17 cellular contexts compared by ENCODE assay signal in the genomic region with DNA sequence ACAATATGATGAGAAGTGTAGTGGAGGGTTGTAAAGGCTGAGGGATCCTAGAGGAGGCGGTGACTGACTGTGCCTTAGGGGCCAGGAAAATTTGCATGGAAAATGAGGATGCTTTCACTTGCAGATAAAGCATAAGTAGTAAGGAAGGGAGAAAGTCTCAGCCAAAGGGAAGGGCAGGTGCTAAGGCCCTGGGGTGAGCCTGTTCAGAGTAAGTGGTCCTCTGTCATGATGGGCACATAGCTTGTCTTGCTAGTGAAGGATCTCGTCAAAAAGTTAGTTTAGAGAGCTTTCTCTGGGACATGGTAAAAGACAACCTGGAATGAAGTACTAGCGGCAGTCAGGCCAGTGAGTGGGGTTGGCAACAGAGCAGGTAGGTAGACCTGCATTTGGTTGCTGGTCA.
DNase-seq lines count a peak whose midpoint lies in the region; ATAC-seq, FAIRE-seq and TF ChIP-seq lines count a peak whose summit lies in the region.
"Had no signal": no experiment of that assay in that cellular context is flagged by ENCODE, and none has a peak within 500 bp of the region (broad histone marks: within the 10 kb centered on the region; RNA-seq: fewer than 3 reads in every experiment).

No MANE protein-coding gene starts in this region.

- no peak for TF ChIP-seq CTCF in BE2C (IDR thresholded peaks at IDR 0.05; ENCODE audit: low read depth, low read length)
- no peak for TF ChIP-seq CTCF in brain (conservative IDR thresholded peaks at IDR 0.05)
- no peak for TF ChIP-seq CTCF in nephron (IDR thresholded peaks at IDR 0.05; ENCODE audit: unreplicated experiment in 3 of 3)
- no peak for TF ChIP-seq CTCF in HepG2 (CRISPR knock-in tag; IDR thresholded peaks at IDR 0.05)
- no peak for TF ChIP-seq CTCF in body of pancreas (IDR thresholded peaks at IDR 0.05)

- 77% methylated on average over 3 of the region's 3 CpGs for WGBS in HepG2 (ENCODE audit: low lambda C conversion rate)
- 59 to 61% methylated on average over 3 of the region's 3 CpGs for WGBS in body of pancreas, 2 donors

- H3K79me2 ChIP-seq in HepG2 (ENCODE audit: insufficient read depth, low read length) = no peaks in the 10 kb centered on the region

- DNase-seq in BE2C (no peak), HepG2 (ENCODE audit: low spot score) (no peak), H4 (ENCODE audit: low spot score) (no peak), body of pancreas (no peak)
- DNase-seq: amniotic stem cell; CD4-positive, CD25-positive, alpha-beta regulatory T cell; dermis blood vessel endothelial cell; Karpas-422; left lung; naive thymus-derived CD8-positive, alpha-beta T cell; NCI-H187 treated with DMSO at 0.1 percent for 48 hours; sigmoid colon; stimulated activated CD4-positive, alpha-beta T cell treated with anti-CD3 and anti-CD28 coated beads, Interleukin-15, amount 100 ng/mL, for 24 hours; T-helper 2 cell had no signal

- in situ Hi-C loops in HepG2 (cut with HindIII; ENCODE audit: extremely low pct_ligation_motif_present, low pct_unique_long_range_greater_than_20kb) = loop anchor here (5.0 kb wide), 1 partner anchor 76 kb away; the partner anchor contains the start of gene CPLX2

- H3K27me3 Mint-ChIP-seq in brain (peaks cover 4% of the 10 kb centered on the region), nephron (ENCODE audit: low read depth) (peaks cover 57% of the 10 kb centered on the region)

- H3K9me3 ChIP-seq in BE2C (no peaks in the 10 kb centered on the region), HUES48 (ENCODE audit: control insufficient read depth, insufficient read depth, low read length) (no peaks in the 10 kb centered on the region), HepG2 (ENCODE audit: low read length) (no peaks in the 10 kb centered on the region), body of pancreas (no peaks in the 10 kb centered on the region)
- H3K9me3 ChIP-seq: left lung, sigmoid colon had no signal

- H3K4me3 ChIP-seq in BE2C (ENCODE audit: low read depth, low read length) (peak overlapping the region; percentile 76), HUES48 (ENCODE audit: low read depth, low read length) (peak overlapping the region; percentile 78), HepG2 (replicated peaks in 1 of 3; ENCODE audit: insufficient read depth in 1 of 3, low read depth in 2 of 3, low read length in 3 of 3) (no peak overlapping the region), body of pancreas (no peak overlapping the region)
- H3K4me3 ChIP-seq: left lung, sigmoid colon had no signal

- POLR2A ChIA-PET in HepG2 (lab: Yijun Ruan, JAX) = no interaction called here

- H3K27ac Mint-ChIP-seq in brain (peak overlapping the region; percentile 46 to 96 (median 73)), nephron (no peak overlapping the region)
- H3K27ac Mint-ChIP-seq: CD4-positive, CD25-positive, alpha-beta regulatory T cell had no signal

- TF ChIP-seq POLR2A in HepG2 (IDR thresholded peaks at IDR 0.05; ENCODE audit: insufficient read depth in 1 of 2, low read depth in 2 of 2, low read length in 2 of 2) (no peak), body of pancreas (IDR thresholded peaks at IDR 0.05) (no peak)

- H3K9ac ChIP-seq in HUES48 (ENCODE audit: low read depth, low read length) (no peak overlapping the region), HepG2 (ENCODE audit: insufficient read depth, low read depth, low read length) (no peak overlapping the region)

- H3K27me3 ChIP-seq in BE2C = no peaks in the 10 kb centered on the region
- H3K27me3 ChIP-seq in HUES48 (ENCODE audit: control insufficient read depth, insufficient read depth, low read length) = peaks cover 36% of the 10 kb centered on the region
- peaks cover 0 to 7% of the 10 kb centered on the region in 2 experiments; a peak in 1 of 5 replicates for H3K27me3 ChIP-seq in HepG2 (ENCODE audit: control insufficient read depth in 1 of 2, insufficient read depth in 2 of 2, low read length in 2 of 2)
- no peaks in the 10 kb centered on the region for H3K27me3 ChIP-seq in body of pancreas

- no peak overlapping the region for H3K27ac ChIP-seq in HUES48 (ENCODE audit: low read depth, low read length)
- no peak overlapping the region for H3K27ac ChIP-seq in HepG2 (ENCODE audit: extremely low read length, insufficient read depth, low read length)
- no peak overlapping the region for H3K27ac ChIP-seq in body of pancreas
- H3K27ac ChIP-seq: left lung, sigmoid colon had no signal

- peak overlapping the region; percentile 70 to 91 (median 84) for H3K4me3 Mint-ChIP-seq in brain
- peak overlapping the region; percentile 4 to 51 (median 38) for H3K4me3 Mint-ChIP-seq in nephron

- H3K36me3 Mint-ChIP-seq in brain (no peaks in the 10 kb centered on the region), nephron (ENCODE audit: low read depth) (no peaks in the 10 kb centered on the region)

- H3K36me3 ChIP-seq in BE2C = no peaks in the 10 kb centered on the region
- no peaks in the 10 kb centered on the region for H3K36me3 ChIP-seq in HUES48 (ENCODE audit: control insufficient read depth, insufficient read depth, low read length)
- no peaks in the 10 kb centered on the region for H3K36me3 ChIP-seq in HepG2 (replicated peaks in 1 of 2; ENCODE audit: control insufficient read depth in 1 of 2, insufficient read depth in 2 of 2, low read length in 2 of 2)
- H3K36me3 ChIP-seq in body of pancreas (replicated peaks in 1 of 2; ENCODE audit: insufficient read depth in 1 of 2, low read depth in 2 of 2) = no peaks in the 10 kb centered on the region
- H3K36me3 ChIP-seq: left lung, sigmoid colon had no signal

- ATAC-seq in HepG2 (no peak), body of pancreas (no peak)

- H3K4me1 ChIP-seq in BE2C (peaks cover 20% of the 10 kb centered on the region), HUES48 (ENCODE audit: control insufficient read depth, insufficient read depth, low read length) (peaks cover 12% of the 10 kb centered on the region), HepG2 (ENCODE audit: insufficient read depth, low read length) (peaks cover 18% of the 10 kb centered on the region), body of pancreas (peaks cover 17% of the 10 kb centered on the region)

- H3K4me1 Mint-ChIP-seq in brain (peaks cover 41% of the 10 kb centered on the region), nephron (no peaks in the 10 kb centered on the region)

- CTCF ChIA-PET in HepG2 (lab: Yijun Ruan, JAX; ENCODE audit: low intra/inter-chr PET ratio, low total read pairs) = no interaction called here

- no TSS peak for BruUV-seq in HepG2 (replicated peaks; lab: Mats Ljungman, UMichigan)

- FAIRE-seq in HepG2 (lab: Jason Lieb, UNC) = no peak

- no peak for TF ChIP-seq RAD21 in HepG2 (CRISPR knock-in tag; IDR thresholded peaks at IDR 0.05)

- H4K20me1 ChIP-seq in HepG2 (ENCODE audit: insufficient read depth, low read length) = no peaks in the 10 kb centered on the region

- H2AFZ ChIP-seq in HepG2 (ENCODE audit: low read length) = no peak overlapping the region

- H3K4me2 ChIP-seq in HepG2 (ENCODE audit: low read depth, low read length) = no peak overlapping the region; the same call in 1 of the 2 replicates

- H3K9me3 Mint-ChIP-seq in brain = peaks cover 0 to 3% (median 2%) of the 10 kb centered on the region in 5 experiments
- no peaks in the 10 kb centered on the region for H3K9me3 Mint-ChIP-seq in nephron

- TF ChIP-seq EP300 in HepG2 (IDR thresholded peaks at IDR 0.05; ENCODE audit: low read depth in 2 of 2, low read length in 2 of 2) (no peak), HepG2 (CRISPR knock-in tag; IDR thresholded peaks at IDR 0.05; ENCODE audit: borderline replicate concordance) (no peak)

- intact Hi-C loops in HepG2 (cut with micrococcal nuclease; ENCODE audit: unreplicated experiment) (loop anchor here (5.0 to 10.0 kb wide), 2 partner anchors 46 to 51 kb away; no protein-coding TSS in a partner anchor), body of pancreas (cut with DNase I) (no loop called here)

TF ChIP-seq in HepG2, 621 proteins besides CTCF, POLR2A, EP300 and RAD21:
- no peak for TF ChIP-seq HMGA1 (CRISPR knock-in tag; conservative IDR thresholded peaks at IDR 0.05)
- TF ChIP-seq ZNF746 (CRISPR knock-in tag; IDR thresholded peaks at IDR 0.05) = no peak
- no peak for TF ChIP-seq ZNF121 (CRISPR knock-in tag; IDR thresholded peaks at IDR 0.05)
- TF ChIP-seq RFXAP (CRISPR knock-in tag; IDR thresholded peaks at IDR 0.05; ENCODE audit: borderline replicate concordance) = no peak
- TF ChIP-seq HDAC2 (CRISPR knock-in tag; IDR thresholded peaks at IDR 0.05) = no peak
- no peak for TF ChIP-seq ZKSCAN5 (CRISPR knock-in tag; IDR thresholded peaks at IDR 0.05)
- TF ChIP-seq ZMAT3 (CRISPR knock-in tag; conservative IDR thresholded peaks at IDR 0.05) = no peak
- no peak for TF ChIP-seq SSRP1 (CRISPR knock-in tag; IDR thresholded peaks at IDR 0.05)

Comparison
In these comparisons a context has a peak if more than half of its experiments do, and no peak if none do; other contexts are left out.
1. H3K4me3 ChIP-seq: peak in BE2C (single experiment) and HUES48 (single experiment); none in HepG2 (0 of 3) and body of pancreas (0 of 2).
2. H3K27ac Mint-ChIP-seq: peak in brain (5 of 5); none in nephron (0 of 3).